Comparison of ENCODE assay signal across 11 cellular contexts in the genomic region with DNA sequence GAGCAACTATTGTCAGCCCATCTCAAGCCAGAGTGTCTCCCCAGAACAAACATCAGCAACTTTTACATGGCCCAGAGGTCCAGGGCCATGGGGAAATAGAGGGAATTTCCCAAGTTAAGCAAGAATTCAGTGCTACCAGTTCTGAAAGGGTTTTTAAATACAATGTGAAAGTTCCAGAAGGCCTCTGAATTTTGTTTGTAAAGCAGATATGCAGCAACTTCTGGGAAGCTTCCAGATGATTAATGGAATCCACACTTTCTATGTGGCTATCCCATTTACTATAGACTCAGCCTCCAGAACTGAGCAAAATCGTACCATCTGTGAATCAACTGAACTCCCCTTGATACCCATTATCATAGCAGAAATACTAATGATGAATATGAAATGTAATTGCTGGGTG.
DNase-seq lines count a peak whose midpoint lies in the region; ATAC-seq, FAIRE-seq and TF ChIP-seq lines count a peak whose summit lies in the region.
"Had no signal": no experiment of that assay in that cellular context is flagged by ENCODE, and none has a peak within 500 bp of the region (broad histone marks: within the 10 kb centered on the region; RNA-seq: fewer than 3 reads in every experiment).

No MANE protein-coding gene starts in this region.

- H3K4me1 ChIP-seq in endothelial cell of umbilical vein (ENCODE audit: control insufficient read depth, extremely low read depth, insufficient read depth, low read length) (peaks cover 12% of the 10 kb centered on the region), skeletal muscle tissue (ENCODE audit: control insufficient read depth in 3 of 3, insufficient read depth in 3 of 3, low read length in 3 of 3) (peaks cover 11 to 18% (median 14%) of the 10 kb centered on the region in 3 donors)

- no peaks in the 10 kb centered on the region for H4K20me1 ChIP-seq in endothelial cell of umbilical vein (replicated peaks; ENCODE audit: control insufficient read depth, extremely low read depth, insufficient read depth, low read length)

- H3K9me1 ChIP-seq in endothelial cell of umbilical vein (replicated peaks; ENCODE audit: control insufficient read depth, extremely low read depth, insufficient read depth, low read length) = no peaks in the 10 kb centered on the region

- CTCF ChIA-PET in endothelial cell of umbilical vein (lab: Charles Lee) (interaction anchor here (1.1 kb wide), 1 partner anchor 10 kb away, joined by 5 read pairs; no protein-coding TSS in a partner anchor), RWPE1 (lab: Yijun Ruan, JAX) (interaction anchor here (0.6 kb wide), 1 partner anchor 15 kb away, joined by 3 read pairs; no protein-coding TSS in a partner anchor)

- H2AFZ ChIP-seq in endothelial cell of umbilical vein (ENCODE audit: low read depth, low read length) = peak overlapping the region; percentile 63

- no TSS peak for BruUV-seq in endothelial cell of umbilical vein (replicated peaks; lab: Mats Ljungman, UMichigan)

- no peak for FAIRE-seq in endothelial cell of umbilical vein (lab: Jason Lieb, UNC)
- FAIRE-seq: GM12891 had no signal

- no peak overlapping the region for H3K4me3 ChIP-seq in endothelial cell of umbilical vein (replicated peaks in 1 of 3; ENCODE audit: insufficient read depth in 1 of 3, low read depth in 1 of 3, low read length in 3 of 3)
- no peak overlapping the region for H3K4me3 ChIP-seq in skeletal muscle tissue (ENCODE audit: low read length in 3 of 3)
- H3K4me3 ChIP-seq: sigmoid colon had no signal

- H3K9me3 ChIP-seq in endothelial cell of umbilical vein (replicated peaks; ENCODE audit: control insufficient read depth, insufficient read depth, low read length) (no peaks in the 10 kb centered on the region), skeletal muscle tissue (ENCODE audit: control insufficient read depth in 3 of 3, low read length in 3 of 3) (no peaks in the 10 kb centered on the region)
- H3K9me3 ChIP-seq: sigmoid colon had no signal

- DNase-seq in endothelial cell of umbilical vein (ENCODE audit: low read depth, low spot score) (no peak), pons (ENCODE audit: low spot score) (no peak), RWPE1 (ENCODE audit: low spot score) (no peak)
- DNase-seq: activated T-cell treated with anti-CD3 and anti-CD28 coated beads for 4 hours, sigmoid colon had no signal

- POLR2A ChIA-PET in endothelial cell of umbilical vein (lab: Charles Lee) = no interaction called here
- POLR2A ChIA-PET in RWPE1 (lab: Yijun Ruan, JAX; ENCODE audit: low non-redundant PET) = no interaction called here

- intact Hi-C loops in endothelial cell of umbilical vein (cut with micrococcal nuclease) = no loop called here

- dilution Hi-C loops in endothelial cell of umbilical vein (cut with MboI; ENCODE audit: extremely low pct_ligation_motif_present, low sequenced_read_pairs) = no loop called here

- H3K79me2 ChIP-seq in endothelial cell of umbilical vein (ENCODE audit: control insufficient read depth, insufficient read depth, low read length) = no peaks in the 10 kb centered on the region

- H3K36me3 ChIP-seq in endothelial cell of umbilical vein (ENCODE audit: control insufficient read depth in 2 of 2, extremely low read depth in 1 of 2, insufficient read depth in 2 of 2, low read length in 2 of 2) (no peaks in the 10 kb centered on the region), skeletal muscle tissue (ENCODE audit: control insufficient read depth in 3 of 3, insufficient read depth in 3 of 3, low read length in 3 of 3) (no peaks in the 10 kb centered on the region)
- H3K36me3 ChIP-seq: sigmoid colon had no signal

- TF ChIP-seq POLR2A in endothelial cell of umbilical vein (IDR thresholded peaks at IDR 0.05; ENCODE audit: low read depth, low read length) = no peak

- TF ChIP-seq CTCF in endothelial cell of umbilical vein (IDR thresholded peaks at IDR 0.05; ENCODE audit: extremely low read depth in 1 of 2, insufficient read depth in 1 of 2, low read depth in 1 of 2, low read length in 2 of 2) (no peak), RWPE1 (conservative IDR thresholded peaks at IDR 0.05; ENCODE audit: low read depth) (no peak)

- H3K27me3 ChIP-seq in endothelial cell of umbilical vein (ENCODE audit: control insufficient read depth in 2 of 2, insufficient read depth in 2 of 2, low read length in 2 of 2) (no peaks in the 10 kb centered on the region), skeletal muscle tissue (ENCODE audit: control insufficient read depth in 3 of 3, insufficient read depth in 3 of 3, low read length in 3 of 3) (no peaks in the 10 kb centered on the region)
- H3K27me3 ChIP-seq: sigmoid colon had no signal

- H3K9ac ChIP-seq in endothelial cell of umbilical vein (replicated peaks; ENCODE audit: extremely low read depth, insufficient read depth, low read length) (no peak overlapping the region), skeletal muscle tissue (ENCODE audit: low read depth in 1 of 3, low read length in 3 of 3) (no peak overlapping the region)

- no peak overlapping the region for H3K4me2 ChIP-seq in endothelial cell of umbilical vein (ENCODE audit: insufficient read depth, low read length)

- H3K27ac ChIP-seq in endothelial cell of umbilical vein (ENCODE audit: insufficient read depth, low read depth, low read length) (no peak overlapping the region), skeletal muscle tissue (ENCODE audit: low read depth, low read length) (peak overlapping the region; percentile 25), RWPE1 (no peak overlapping the region)
- H3K27ac ChIP-seq: sigmoid colon had no signal

- ATAC-seq in GM18907 (IDR thresholded peaks at IDR 0.05; ENCODE audit: unreplicated experiment) (peak; percentile 67), HG03095 (IDR thresholded peaks at IDR 0.05; ENCODE audit: unreplicated experiment) (peak; percentile 71), HG02798 (IDR thresholded peaks at IDR 0.05; ENCODE audit: poor library complexity, unreplicated experiment) (no peak), HG03280 (IDR thresholded peaks at IDR 0.05; ENCODE audit: unreplicated experiment) (no peak)

TF ChIP-seq in endothelial cell of umbilical vein, 7 proteins besides CTCF, POLR2A, EP300 and RAD21:
- TF ChIP-seq FOS (IDR thresholded peaks at IDR 0.05; ENCODE audit: borderline replicate concordance, insufficient read depth, low read length) (no peak), JUN (IDR thresholded peaks at IDR 0.05; ENCODE audit: borderline replicate concordance, insufficient read depth, insufficient read length, low read depth) (no peak), GATA2 (IDR thresholded peaks at IDR 0.05; ENCODE audit: insufficient read depth, insufficient read length, low read depth, low read length) (no peak), MYC (IDR thresholded peaks at IDR 0.05; ENCODE audit: low read depth, low read length) (no peak), POLR2AphosphoS5 (IDR thresholded peaks at IDR 0.05; ENCODE audit: insufficient read depth, low read depth, low read length) (no peak), MAX (IDR thresholded peaks at IDR 0.05; ENCODE audit: insufficient read depth, insufficient read length) (no peak), EZH2 (IDR thresholded peaks at IDR 0.05; ENCODE audit: borderline replicate concordance, low read depth, low read length, severe bottlenecking) (no peak)

Comparison
In these comparisons a context has a peak if more than half of its experiments do, and no peak if none do; other contexts are left out.
1. ATAC-seq: peak in GM18907 (single experiment) and HG03095 (single experiment); none in HG02798 (single experiment) and HG03280 (single experiment).